20 cellular contexts compared by ENCODE assay signal in the genomic region with DNA sequence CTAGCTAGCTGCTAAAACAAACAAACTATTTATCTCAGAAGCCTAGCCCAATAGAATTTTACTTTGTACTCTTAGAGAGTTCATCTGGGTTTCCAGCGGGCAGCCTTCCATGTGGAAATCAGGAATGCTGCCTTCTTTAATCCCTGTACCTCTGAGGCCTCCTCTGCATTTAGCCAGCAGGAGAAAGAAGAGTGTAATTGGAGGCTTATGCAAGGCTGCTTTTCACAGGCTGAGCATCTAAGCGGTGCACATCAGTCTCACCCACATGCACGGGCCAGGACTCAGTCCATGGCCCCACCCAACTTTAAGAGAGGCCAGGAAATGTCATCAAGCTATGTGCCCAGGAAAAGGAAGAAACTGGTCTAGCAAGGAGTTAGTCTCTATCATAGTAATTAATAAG. TPM values are rescaled to one million over a fixed set of nuclear protein-coding genes. Genes with fewer than 3 reads are reported as not detected.
DNase-seq lines count a peak whose midpoint lies in the region; ATAC-seq and TF ChIP-seq lines count a peak whose summit lies in the region.
"Had no signal": no experiment of that assay in that cellular context is flagged by ENCODE, and none has a peak within 500 bp of the region (broad histone marks: within the 10 kb centered on the region; RNA-seq: fewer than 3 reads in every experiment).

No MANE protein-coding gene starts in this region.

- intact Hi-C loops in PC-3 (cut with micrococcal nuclease), result no loop called here

- H3K4me1 ChIP-seq in PC-3 (ENCODE audit: insufficient read depth, low read length), result no peaks in the 10 kb centered on the region
- peaks cover 4% of the 10 kb centered on the region for H3K4me1 ChIP-seq in endodermal cell (ENCODE audit: control insufficient read depth, insufficient read depth, low read length)
- H3K4me1 ChIP-seq: gastrocnemius medialis, upper lobe of right lung had no signal

- H3K27ac ChIP-seq in PC-3 (ENCODE audit: low read length), result no peak overlapping the region
- H3K27ac ChIP-seq in endodermal cell (ENCODE audit: low read depth, low read length), result no peak overlapping the region
- H3K27ac ChIP-seq: gastrocnemius medialis, ovary, upper lobe of right lung had no signal

- H3K79me2 ChIP-seq in PC-3 (ENCODE audit: low read length), result no peaks in the 10 kb centered on the region

- no peaks in the 10 kb centered on the region for H3K27me3 Mint-ChIP-seq in endodermal cell (ENCODE audit: insufficient read depth)

- no peaks in the 10 kb centered on the region for H4K20me1 ChIP-seq in PC-3 (ENCODE audit: low read length)

- 0 out of 2 replicates have a peak overlapping the region, but pooled peaks have one; percentile 19 for H2AFZ ChIP-seq in PC-3 (ENCODE audit: low read length)

- H3K4me1 Mint-ChIP-seq in endodermal cell, result peaks cover 11% of the 10 kb centered on the region
- H3K4me1 Mint-ChIP-seq: CD14-positive monocyte had no signal

- WGBS in endodermal cell (ENCODE audit: insufficient coverage in 1 of 2, insufficient read length in 1 of 2), 2 experiments, result 50% methylated on average over 3 of the region's 3 CpGs; no CpG with 5 or more reads in 1 of the 2 experiments

- no peaks in the 10 kb centered on the region for H3K9me2 ChIP-seq in PC-3 (replicated peaks; ENCODE audit: low read length)

- BruUV-seq in PC-3 (replicated peaks; lab: Mats Ljungman, UMichigan), result no TSS peak

- H3K36me3 ChIP-seq in PC-3 (ENCODE audit: low read depth, low read length), result no peaks in the 10 kb centered on the region
- H3K36me3 ChIP-seq in endodermal cell (ENCODE audit: control insufficient read depth, insufficient read depth, low read length), result no peaks in the 10 kb centered on the region
- H3K36me3 ChIP-seq: gastrocnemius medialis, ovary, upper lobe of right lung had no signal

- POLR2A ChIA-PET in PC-3 (lab: Charles Lee; ENCODE audit: unreplicated experiment), result no interaction called here

- H3K4me3 ChIP-seq in PC-3 (ENCODE audit: low read length), result no peak overlapping the region
- H3K4me3 ChIP-seq in endodermal cell (ENCODE audit: low read length), result no peak overlapping the region
- H3K4me3 ChIP-seq: gastrocnemius medialis, ovary, upper lobe of right lung had no signal

- peaks cover 11% of the 10 kb centered on the region; the same call in 1 of the 2 replicates for H3K27me3 ChIP-seq in PC-3 (ENCODE audit: low read length)
- no peaks in the 10 kb centered on the region for H3K27me3 ChIP-seq in endodermal cell (ENCODE audit: control insufficient read depth, insufficient read depth, low read length, poor library complexity, severe bottlenecking)
- H3K27me3 ChIP-seq: gastrocnemius medialis, ovary, upper lobe of right lung had no signal

- no peak overlapping the region for H3K4me3 Mint-ChIP-seq in endodermal cell
- H3K4me3 Mint-ChIP-seq: activated T-helper 17 cell treated with anti-CD3 and anti-CD28 coated beads, Interleukin-2, amount 50 U/mL, for 72 hours; CD14-positive monocyte had no signal

- ATAC-seq in PC-3 (peak; percentile 69), GM19351 (IDR thresholded peaks at IDR 0.05; ENCODE audit: unreplicated experiment) (no peak), HG02885 (IDR thresholded peaks at IDR 0.05; ENCODE audit: poor library complexity, unreplicated experiment) (no peak), GM21529 (IDR thresholded peaks at IDR 0.05; ENCODE audit: unreplicated experiment) (no peak)
- ATAC-seq: activated T-helper 17 cell treated with anti-CD3 and anti-CD28 coated beads, Interleukin-2, amount 50 U/mL, for 72 hours; gastrocnemius medialis; left ventricle myocardium superior; upper lobe of right lung had no signal

- DNase-seq in EH (ENCODE audit: low read depth), result peak; percentile 9
- peak; percentile 23 for DNase-seq in PC-3
- DNase-seq in endodermal cell, result peak; percentile 46
- peak; percentile 42 for DNase-seq in iris pigment epithelial cell (ENCODE audit: low read depth)
- no peak for DNase-seq in stimulated activated CD4-positive, alpha-beta T cell treated with anti-CD3 and anti-CD28 coated beads, Interleukin-1b, Interleukin-23, amount 100 ng/mL, for 48 hours
- DNase-seq: activated CD4-positive, CD25-positive, alpha-beta regulatory T cell treated with anti-CD3 and anti-CD28 coated beads, Interleukin-2, amount 50 U/mL, for 72 hours; effector CD8-positive, alpha-beta T cell; gastrocnemius medialis; left ventricle myocardium superior; NCI-H2029; NCI-H524; OCI-M1; ovary; upper lobe of right lung had no signal

- H3K9ac ChIP-seq in PC-3 (ENCODE audit: low read length) (no peak overlapping the region), endodermal cell (ENCODE audit: extremely low read depth, low read length, poor library complexity, severe bottlenecking) (no peak overlapping the region)

- no peak overlapping the region for H3K27ac Mint-ChIP-seq in endodermal cell
- H3K27ac Mint-ChIP-seq: activated T-helper 17 cell treated with anti-CD3 and anti-CD28 coated beads, Interleukin-2, amount 50 U/mL, for 72 hours; CD14-positive monocyte had no signal

- CTCF ChIA-PET in PC-3 (lab: Charles Lee), result no interaction called here

- TF ChIP-seq CTCF in PC-3 (conservative IDR thresholded peaks at IDR 0.05; ENCODE audit: low read depth, low read length) (no peak), endodermal cell (conservative IDR thresholded peaks at IDR 0.05) (no peak)

- no peak overlapping the region for H3K4me2 ChIP-seq in PC-3 (ENCODE audit: low read length)

- H3K36me3 Mint-ChIP-seq in endodermal cell (ENCODE audit: low read depth), result no peaks in the 10 kb centered on the region
- H3K36me3 Mint-ChIP-seq: CD14-positive monocyte had no signal

- no peaks in the 10 kb centered on the region for H3K9me3 Mint-ChIP-seq in endodermal cell
- H3K9me3 Mint-ChIP-seq: activated T-helper 17 cell treated with anti-CD3 and anti-CD28 coated beads, Interleukin-2, amount 50 U/mL, for 72 hours had no signal

- H3K9me3 ChIP-seq in PC-3 (ENCODE audit: low read length), result no peaks in the 10 kb centered on the region
- no peaks in the 10 kb centered on the region for H3K9me3 ChIP-seq in endodermal cell (ENCODE audit: control insufficient read depth, low read length)
- H3K9me3 ChIP-seq: gastrocnemius medialis, ovary, upper lobe of right lung had no signal

- no peaks in the 10 kb centered on the region for H3F3A ChIP-seq in PC-3 (ENCODE audit: low read length, unreplicated experiment)

RNA-seq across cellular contexts. Expression of gene PTGDR, which starts 14.0 kb away (rescaled TPM):
- total RNA-seq in PC-3 (2014; rRNA removed) (not detected in 2 replicates), endodermal cell (under 1 TPM in 1 of 2 donors, not detected in 1; 0.09 TPM)
- not detected for polyA plus RNA-seq in endodermal cell (2013, experiment 1 of 2)
- not detected for polyA plus RNA-seq in endodermal cell (2013, experiment 2 of 2)
- total RNA-seq: activated T-helper 17 cell treated with anti-CD3 and anti-CD28 coated beads, Interleukin-2, amount 50 U/mL, for 72 hours; SK-MEL-5 had no signal
- polyA plus RNA-seq: CD14-positive monocyte had no signal
